In genomic region chr4:120156115-120156718, GRCh38 we compare ENCODE assay signal across 8 cellular contexts.
A peak's percentile ranks its signal among the peaks of the same experiment; 100 is the strongest.
DNase-seq lines count a peak whose midpoint lies in the region; ATAC-seq, FAIRE-seq and TF ChIP-seq lines count a peak whose summit lies in the region.

No MANE protein-coding gene starts in this region.

- H3K4me3 ChIP-seq in astrocyte of the spinal cord (ENCODE audit: low read depth, low read length) = no peak overlapping the region
- no peak overlapping the region for H3K4me3 ChIP-seq in kidney epithelial cell (ENCODE audit: low read depth, low read length)
- H3K4me3 ChIP-seq in tibial artery = no peak overlapping the region

- peak; percentile 30 for DNase-seq in COR-L47 (lab: John Stamatoyannopoulos, UW)
- DNase-seq in GM18507 (ENCODE audit: extremely low spot score, insufficient read length, low read depth) = no peak
- peak; percentile 20 for DNase-seq in NCI-H446 treated with DMSO at 0.1 percent for 48 hours (lab: John Stamatoyannopoulos, UW)
- DNase-seq in astrocyte of the spinal cord (ENCODE audit: low read depth, low spot score) = peak; percentile 85
- DNase-seq in kidney epithelial cell (ENCODE audit: low read depth) = peak; percentile 56
- no peak for DNase-seq in tibial artery
- no peak for DNase-seq in 8988T

- intact Hi-C loops in tibial artery (cut with DNase I; ENCODE audit: low total_unique reads) = loop anchor here (5.0 kb wide), 1 partner anchor 946 kb away; no protein-coding TSS in a partner anchor

- H3K4me1 ChIP-seq in tibial artery = no peaks in the 10 kb centered on the region

- H3K27me3 ChIP-seq in kidney epithelial cell (ENCODE audit: control insufficient read depth, insufficient read depth, low read length) = no peaks in the 10 kb centered on the region
- no peaks in the 10 kb centered on the region for H3K27me3 ChIP-seq in tibial artery

- peak; percentile 64 for ATAC-seq in HG03135 (IDR thresholded peaks at IDR 0.05; ENCODE audit: unreplicated experiment)

- in situ Hi-C loops in astrocyte of the spinal cord (cut with HindIII; ENCODE audit: low sequenced_read_pairs) = no loop called here

- H3K36me3 ChIP-seq in kidney epithelial cell (ENCODE audit: control insufficient read depth, insufficient read depth, low read length) = no peaks in the 10 kb centered on the region
- no peaks in the 10 kb centered on the region for H3K36me3 ChIP-seq in tibial artery

- no peaks in the 10 kb centered on the region for H3K9me3 ChIP-seq in tibial artery

- H3K27ac ChIP-seq in tibial artery = no peak overlapping the region

- FAIRE-seq in GM18507 (lab: Jason Lieb, UNC) = peak; percentile 85

- TF ChIP-seq CTCF in astrocyte of the spinal cord (IDR thresholded peaks at IDR 0.05; ENCODE audit: low read depth, low read length) (peak; percentile 55), kidney epithelial cell (IDR thresholded peaks at IDR 0.05; ENCODE audit: insufficient read depth, low read length, poor library complexity, severe bottlenecking) (peak; percentile 35), tibial artery (IDR thresholded peaks at IDR 0.05) (peak; percentile 72 to 76)

Comparison
In these comparisons a context has a peak if more than half of its experiments do, and no peak if none do; other contexts are left out.
1. DNase-seq: peak in COR-L47 (single experiment), NCI-H446 treated with DMSO at 0.1 percent for 48 hours (single experiment), astrocyte of the spinal cord (single experiment) and kidney epithelial cell (single experiment); none in GM18507 (single experiment), tibial artery (0 of 2) and 8988T (single experiment).
2. Peak in every context shown above with its lines, with median percentiles within 50 percentile points of each other: CTCF ChIP-seq.